Comparison of ENCODE assay signal across 25 cellular contexts in genomic region chr14:33070474-33070873, GRCh38.
"Had no signal": no experiment of that assay in that cellular context is flagged by ENCODE, and none has a peak within 500 bp of the region (broad histone marks: within the 10 kb centered on the region; RNA-seq: fewer than 3 reads in every experiment).

No MANE protein-coding gene starts in this region.

- H3K9me3 ChIP-seq: colonic mucosa, esophagus muscularis mucosa, gastroesophageal sphincter, left lung, pancreas, prostate gland, spleen, suprapubic skin, transverse colon, upper lobe of right lung, vagina had no signal

- DNase-seq: central memory CD4-positive, alpha-beta T cell; colonic mucosa; effector memory CD4-positive, alpha-beta T cell; foreskin keratinocyte; glutamatergic neuron; left lung; mesendoderm; midbrain; naive thymus-derived CD4-positive, alpha-beta T cell; nephron progenitor cell; occipital lobe; pancreas; right cardiac atrium; spleen; stimulated activated CD4-positive, alpha-beta T cell treated with anti-CD3 and anti-CD28 coated beads, Interleukin-4, amount 100 ng/mL, for 4 hours; transverse colon; upper lobe of right lung had no signal

- H3K36me3 ChIP-seq: colonic mucosa, esophagus muscularis mucosa, gastroesophageal sphincter, left lung, pancreas, prostate gland, spleen, suprapubic skin, transverse colon, upper lobe of right lung, vagina had no signal

- H3K4me1 ChIP-seq: colonic mucosa, esophagus muscularis mucosa, foreskin keratinocyte, gastroesophageal sphincter, left lung, pancreas, prostate gland, spleen, suprapubic skin, transverse colon, upper lobe of right lung, vagina had no signal

- H3K27ac ChIP-seq: colonic mucosa, esophagus muscularis mucosa, foreskin keratinocyte, gastroesophageal sphincter, left lung, pancreas, prostate gland, skin epidermis, spleen, suprapubic skin, transverse colon, upper lobe of right lung, vagina had no signal

- FAIRE-seq: endothelial cell of umbilical vein, keratinocyte, pancreas had no signal

- H3K27me3 ChIP-seq: colonic mucosa, esophagus muscularis mucosa, gastroesophageal sphincter, left lung, pancreas, spleen, suprapubic skin, transverse colon, upper lobe of right lung, vagina had no signal

- H3K4me3 ChIP-seq: colonic mucosa, esophagus muscularis mucosa, gastroesophageal sphincter, left lung, pancreas, prostate gland, skin epidermis, spleen, suprapubic skin, transverse colon, upper lobe of right lung, vagina had no signal
